ENCODE assay signal across 9 cellular contexts in genomic region chr11:72013765-72014711, GRCh38. TPM values are rescaled to one million over a fixed set of nuclear protein-coding genes. Genes with fewer than 3 reads are reported as not detected.
DNase-seq lines count a peak whose midpoint lies in the region; ATAC-seq and TF ChIP-seq lines count a peak whose summit lies in the region.
"Had no signal": no experiment of that assay in that cellular context is flagged by ENCODE, and none has a peak within 500 bp of the region (broad histone marks: within the 10 kb centered on the region; RNA-seq: fewer than 3 reads in every experiment).

No MANE protein-coding gene starts in this region.

- intact Hi-C loops in dorsolateral prefrontal cortex (cut with DNase I) (loop anchor here (5.0 to 10.0 kb wide), 4 partner anchors 37 to 421 kb away; partner anchors contain the start of genes CLPB (in 1 of the 2), RNF121 (in 1 of the 2) and XNDC1N (in 1 of the 2)), aorta (cut with DNase I) (no loop called here)

- DNase-seq in stimulated activated naive CD8-positive, alpha-beta T cell treated with anti-CD3 and anti-CD28 coated beads, Interleukin-15, amount 100 ng/mL, for 72 hours = no peak
- DNase-seq in stimulated activated naive CD8-positive, alpha-beta T cell treated with anti-CD3 and anti-CD28 coated beads, Interleukin-15, Interleukin-2, amounts not matched to agents 100 U/mL and 50 U/mL, for 24 hours = no peak
- DNase-seq in dorsolateral prefrontal cortex (peak in 1 of 10 donors; percentile 61), aorta (peak in 1 of 2 donors; percentile 78), NCI-H82 treated with DMSO at 0.1 percent for 48 hours (lab: John Stamatoyannopoulos, UW; ENCODE audit: unreplicated experiment) (no peak), NCI-H2107 (lab: John Stamatoyannopoulos, UW) (no peak), erythroblast (lab: John Stamatoyannopoulos, UW) (no peak)
- DNase-seq in naive thymus-derived CD8-positive, alpha-beta T cell = no peak
- DNase-seq: foreskin melanocyte had no signal

- no peak for TF ChIP-seq POLR2A in erythroblast (IDR thresholded peaks at IDR 0.05; ENCODE audit: low read length)

- H3K27me3 ChIP-seq in dorsolateral prefrontal cortex = no peaks in the 10 kb centered on the region
- H3K27me3 ChIP-seq in aorta (ENCODE audit: control insufficient read depth in 1 of 2, insufficient read depth in 2 of 2, low read length in 1 of 2) = no peaks in the 10 kb centered on the region

- no peaks in the 10 kb centered on the region for H3K4me1 ChIP-seq in aorta (ENCODE audit: control insufficient read depth in 1 of 2, insufficient read depth in 2 of 2, low read length in 2 of 2)

- H3K4me3 ChIP-seq in dorsolateral prefrontal cortex = peak overlapping the region in 5 of 59 donors; percentile 1 to 31 (median 10)
- H3K4me3 ChIP-seq in aorta (ENCODE audit: low read length in 2 of 2) = no peak overlapping the region

- peaks cover 15% of the 10 kb centered on the region for H3K4me1 Mint-ChIP-seq in stimulated activated naive CD8-positive, alpha-beta T cell treated with anti-CD3 and anti-CD28 coated beads, Interleukin-15, amount 100 ng/mL, for 72 hours
- peaks cover under 1 to 24% (median 11%) of the 10 kb centered on the region in 4 donors for H3K4me1 Mint-ChIP-seq in naive thymus-derived CD8-positive, alpha-beta T cell

- H3K9me3 Mint-ChIP-seq in stimulated activated naive CD8-positive, alpha-beta T cell treated with anti-CD3 and anti-CD28 coated beads, Interleukin-15, amount 100 ng/mL, for 72 hours = no peaks in the 10 kb centered on the region
- no peaks in the 10 kb centered on the region for H3K9me3 Mint-ChIP-seq in naive thymus-derived CD8-positive, alpha-beta T cell

- peaks cover 0 to 95% (median 25%) of the 10 kb centered on the region in 3 donors for H3K36me3 Mint-ChIP-seq in naive thymus-derived CD8-positive, alpha-beta T cell

- no peaks in the 10 kb centered on the region for H3K27me3 Mint-ChIP-seq in stimulated activated naive CD8-positive, alpha-beta T cell treated with anti-CD3 and anti-CD28 coated beads, Interleukin-15, amount 100 ng/mL, for 72 hours
- no peaks in the 10 kb centered on the region for H3K27me3 Mint-ChIP-seq in naive thymus-derived CD8-positive, alpha-beta T cell

- no peak for ATAC-seq in stimulated activated naive CD8-positive, alpha-beta T cell treated with anti-CD3 and anti-CD28 coated beads, Interleukin-15, amount 100 ng/mL, for 72 hours
- no peak for ATAC-seq in stimulated activated naive CD8-positive, alpha-beta T cell treated with anti-CD3 and anti-CD28 coated beads, Interleukin-15, Interleukin-2, amounts not matched to agents 100 U/mL and 50 U/mL, for 24 hours
- ATAC-seq in naive thymus-derived CD8-positive, alpha-beta T cell = no peak
- ATAC-seq in aorta (ENCODE audit: low FRiP score) = peak; percentile 2

- H3K9me3 ChIP-seq in aorta (ENCODE audit: control insufficient read depth, low read length) = no peaks in the 10 kb centered on the region

- WGBS in aorta, 2 donors = 44 to 45% methylated on average over 38 of the region's 38 CpGs

- TF ChIP-seq CTCF in dorsolateral prefrontal cortex (IDR thresholded peaks at IDR 0.05 in 54 of 56, conservative IDR thresholded peaks at IDR 0.05 in 2 of 56; ENCODE audit: low read depth in 1 of 56, partially characterized antibody in 56 of 56) = no peak

- H3K27ac Mint-ChIP-seq in stimulated activated naive CD8-positive, alpha-beta T cell treated with anti-CD3 and anti-CD28 coated beads, Interleukin-15, amount 100 ng/mL, for 72 hours = peak overlapping the region; percentile 19 to 93
- H3K27ac Mint-ChIP-seq in naive thymus-derived CD8-positive, alpha-beta T cell = peak overlapping the region in 7 of 10 donors; percentile 19 to 95 (median 49)

- POLR2A ChIA-PET in naive thymus-derived CD8-positive, alpha-beta T cell (lab: Charles Lee) = interaction anchor here (0.9 to 2.1 kb wide), 3 partner anchors 9 to 14 kb away, joined by 4 to 6 read pairs (median 4); no protein-coding TSS in a partner anchor

- H3K4me3 Mint-ChIP-seq in stimulated activated naive CD8-positive, alpha-beta T cell treated with anti-CD3 and anti-CD28 coated beads, Interleukin-15, amount 100 ng/mL, for 72 hours = peak overlapping the region in 1 of 2 donors; percentile 17
- H3K4me3 Mint-ChIP-seq in naive thymus-derived CD8-positive, alpha-beta T cell = no peak overlapping the region

- peaks cover 3 to 28% of the 10 kb centered on the region in 2 donors for H3K36me3 ChIP-seq in aorta (ENCODE audit: control insufficient read depth in 1 of 2, insufficient read depth in 2 of 2, low read length in 1 of 2)

- H3K27ac ChIP-seq in dorsolateral prefrontal cortex (peak overlapping the region; percentile 33 to 92 (median 83)), aorta (ENCODE audit: low read depth in 1 of 2, low read length in 2 of 2) (peak overlapping the region in 1 of 2 donors; percentile 73)

RNA-seq across cellular contexts. Expression of gene IL18BP, which starts 15.3 kb away (rescaled TPM):
- total RNA-seq in dorsolateral prefrontal cortex (10 to 100 TPM in 86 of 120 experiments, 1 to 10 TPM in 34; 5.0 to 35.2 (median 12.5) TPM), aorta (10 to 100 TPM; 13.0 to 24.8 TPM)
- 10 to 100 TPM; 15.1 to 19.6 TPM for total RNA-seq in naive thymus-derived CD8-positive, alpha-beta T cell
- polyA plus RNA-seq in naive thymus-derived CD8-positive, alpha-beta T cell = 10 to 100 TPM in 1 of 3 donors, 1 to 10 TPM in 2; 7.4 to 15.8 (median 8.6) TPM
- 10 to 100 TPM in 1 of 2 donors, 1 to 10 TPM in 1; 7.8 to 12.5 TPM for polyA plus RNA-seq in aorta

Comparison
In these comparisons a context has a peak if more than half of its experiments do, and no peak if none do; other contexts are left out.
1. intact Hi-C loops: an anchor here in dorsolateral prefrontal cortex (5.0 to 10.0 kb wide); none called in aorta.